In genomic region chr11:71298761-71299181, GRCh38 we compare ENCODE assay signal across 20 cellular contexts. TPM values are rescaled to one million over a fixed set of nuclear protein-coding genes. Genes with fewer than 3 reads are reported as not detected.
DNase-seq lines count a peak whose midpoint lies in the region; TF ChIP-seq lines count a peak whose summit lies in the region.
"Had no signal": no experiment of that assay in that cellular context is flagged by ENCODE, and none has a peak within 500 bp of the region (broad histone marks: within the 10 kb centered on the region; RNA-seq: fewer than 3 reads in every experiment).

No MANE protein-coding gene starts in this region.

- H3K36me3 ChIP-seq in colonic mucosa (no peaks in the 10 kb centered on the region), mesodermal cell (ENCODE audit: control insufficient read depth, insufficient read depth, low read length) (no peaks in the 10 kb centered on the region), vagina (no peaks in the 10 kb centered on the region)
- H3K36me3 ChIP-seq: esophagus squamous epithelium, lower lobe of right lung, thoracic aorta had no signal

- H3K9me3 ChIP-seq in colonic mucosa (no peaks in the 10 kb centered on the region), mesodermal cell (ENCODE audit: control insufficient read depth, low read length) (no peaks in the 10 kb centered on the region), vagina (no peaks in the 10 kb centered on the region)
- H3K9me3 ChIP-seq: esophagus squamous epithelium, lower lobe of right lung, thoracic aorta had no signal

- no peak overlapping the region for H3K9ac ChIP-seq in colonic mucosa (ENCODE audit: low read depth in 2 of 2, low read length in 2 of 2)

- peak; percentile 38 for DNase-seq in activated effector memory CD4-positive, alpha-beta T cell treated with anti-CD3 and anti-CD28 coated beads, Interleukin-2, amount 50 U/mL, for 16 hours
- no peak for DNase-seq in activated effector memory CD4-positive, alpha-beta T cell treated with Interleukin-2 at 50 U/mL for 16 hours
- DNase-seq in colonic mucosa (peak; percentile 13), vagina (ENCODE audit: extremely low spot score in 2 of 2) (peak; percentile 81 to 95), dorsolateral prefrontal cortex (no peak), NCI-H526 treated with DMSO at 0.1 percent for 48 hours (lab: John Stamatoyannopoulos, UW) (no peak)
- DNase-seq in activated naive CD4-positive, alpha-beta T cell treated with anti-CD3 and anti-CD28 coated beads, Interleukin-2, amount 50 U/mL, for 16 hours, result no peak
- DNase-seq: activated CD4-positive, alpha-beta memory T cell treated with anti-CD3 and anti-CD28 coated beads, Interleukin-2, amount 10 ng/mL, durations not matched to agents 7 days and 5 days; activated T-cell treated with anti-CD3 and anti-CD28 coated beads, Interleukin-2, amount 50 U/mL, for 4 hours; DMS53; esophagus squamous epithelium; glutamatergic neuron; NCI-H187; NCI-H446 had no signal

- WGBS in mesodermal cell (ENCODE audit: insufficient coverage in 2 of 2), 2 experiments, result 94 to 96% methylated on average over 13 to 14 of the region's 14 CpGs

- H3K27me3 ChIP-seq in colonic mucosa (no peaks in the 10 kb centered on the region), vagina (no peaks in the 10 kb centered on the region), dorsolateral prefrontal cortex (peaks cover 0 to 33% (median 3%) of the 10 kb centered on the region in 45 donors)

- H3K27ac ChIP-seq in colonic mucosa (no peak overlapping the region), mesodermal cell (ENCODE audit: low read depth, low read length, severe bottlenecking) (peak overlapping the region; percentile 81), vagina (no peak overlapping the region), dorsolateral prefrontal cortex (no peak overlapping the region)
- H3K27ac ChIP-seq: C4-2B, lower lobe of right lung had no signal

- H3K4me3 ChIP-seq in colonic mucosa (no peak overlapping the region), mesodermal cell (ENCODE audit: extremely low read depth, insufficient read depth, low read length, poor library complexity, severe bottlenecking) (no peak overlapping the region), vagina (no peak overlapping the region), dorsolateral prefrontal cortex (no peak overlapping the region)
- H3K4me3 ChIP-seq: esophagus squamous epithelium, lower lobe of right lung had no signal

- intact Hi-C loops in colonic mucosa (cut with DNase I) (no loop called here), vagina (cut with DNase I) (no loop called here), dorsolateral prefrontal cortex (cut with DNase I) (no loop called here)

- TF ChIP-seq POLR2A in vagina (IDR thresholded peaks at IDR 0.05), result no peak

- no peaks in the 10 kb centered on the region for H3K4me1 ChIP-seq in colonic mucosa
- peaks cover 21% of the 10 kb centered on the region for H3K4me1 ChIP-seq in mesodermal cell (ENCODE audit: control insufficient read depth, insufficient read depth, low read length, poor library complexity, severe bottlenecking)
- H3K4me1 ChIP-seq in vagina, result peaks cover 18% of the 10 kb centered on the region
- H3K4me1 ChIP-seq: lower lobe of right lung had no signal

- TF ChIP-seq CTCF in colonic mucosa (IDR thresholded peaks at IDR 0.05) (no peak), vagina (IDR thresholded peaks at IDR 0.05) (no peak), dorsolateral prefrontal cortex (IDR thresholded peaks at IDR 0.05 in 54 of 56, conservative IDR thresholded peaks at IDR 0.05 in 2 of 56; ENCODE audit: low read depth in 1 of 56, partially characterized antibody in 56 of 56) (no peak)

RNA-seq across cellular contexts. Expression of gene SHANK2, which starts 46.4 kb away (rescaled TPM):
- 10 to 100 TPM; 26.0 to 38.1 TPM for total RNA-seq in colonic mucosa
- polyA plus RNA-seq in mesodermal cell (2013, experiment 1 of 2), result 3.3 TPM
- 2.0 TPM for polyA plus RNA-seq in mesodermal cell (2013, experiment 2 of 2)
- 11.0 TPM for total RNA-seq in vagina
- total RNA-seq in dorsolateral prefrontal cortex, result 100 to 1,000 TPM in 34 of 120 experiments, 10 to 100 TPM in 86; 24.5 to 131 (median 91.2) TPM
- total RNA-seq: activated CD4-positive, alpha-beta memory T cell treated with anti-CD3 and anti-CD28 coated beads, Interleukin-2, amount 10 ng/mL, durations not matched to agents 7 days and 5 days; activated naive CD4-positive, alpha-beta T cell treated with anti-CD3 and anti-CD28 coated beads, Interleukin-2, amount 50 U/mL, for 72 hours had no signal
- polyA plus RNA-seq: IgD-negative memory B cell had no signal

Comparison
In these comparisons a context has a peak if more than half of its experiments do, and no peak if none do; other contexts are left out.
1. DNase-seq: peak in activated effector memory CD4-positive, alpha-beta T cell treated with anti-CD3 and anti-CD28 coated beads, Interleukin-2, amount 50 U/mL, for 16 hours (single experiment), colonic mucosa (single experiment) and vagina (2 of 2); none in activated effector memory CD4-positive, alpha-beta T cell treated with Interleukin-2 at 50 U/mL for 16 hours (single experiment), dorsolateral prefrontal cortex (0 of 10), NCI-H526 treated with DMSO at 0.1 percent for 48 hours (single experiment) and activated naive CD4-positive, alpha-beta T cell treated with anti-CD3 and anti-CD28 coated beads, Interleukin-2, amount 50 U/mL, for 16 hours (single experiment).